ENCODE assay signal across 2 cellular contexts in genomic region chr18:51190000-51190399, GRCh38.
TF ChIP-seq lines count a peak whose summit lies in the region.

No MANE protein-coding gene starts in this region.

TF ChIP-seq in WTC11, 78 proteins besides CTCF, POLR2A, EP300 and RAD21 (continued from another document):
- TF ChIP-seq ZNF281 (CRISPR knock-in tag; IDR thresholded peaks at IDR 0.05), result no peak
- TF ChIP-seq, protein P1, sequence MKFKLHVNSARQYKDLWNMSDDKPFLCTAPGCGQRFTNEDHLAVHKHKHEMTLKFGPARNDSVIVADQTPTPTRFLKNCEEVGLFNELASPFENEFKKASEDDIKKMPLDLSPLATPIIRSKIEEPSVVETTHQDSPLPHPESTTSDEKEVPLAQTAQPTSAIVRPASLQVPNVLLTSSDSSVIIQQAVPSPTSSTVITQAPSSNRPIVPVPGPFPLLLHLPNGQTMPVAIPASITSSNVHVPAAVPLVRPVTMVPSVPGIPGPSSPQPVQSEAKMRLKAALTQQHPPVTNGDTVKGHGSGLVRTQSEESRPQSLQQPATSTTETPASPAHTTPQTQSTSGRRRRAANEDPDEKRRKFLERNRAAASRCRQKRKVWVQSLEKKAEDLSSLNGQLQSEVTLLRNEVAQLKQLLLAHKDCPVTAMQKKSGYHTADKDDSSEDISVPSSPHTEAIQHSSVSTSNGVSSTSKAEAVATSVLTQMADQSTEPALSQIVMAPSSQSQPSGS (CRISPR knock-in tag; IDR thresholded peaks at IDR 0.05; ENCODE audit: borderline replicate concordance, low read depth), result no peak
- TF ChIP-seq ETV6 (CRISPR knock-in tag; IDR thresholded peaks at IDR 0.05), result no peak
- TF ChIP-seq, protein P2, sequence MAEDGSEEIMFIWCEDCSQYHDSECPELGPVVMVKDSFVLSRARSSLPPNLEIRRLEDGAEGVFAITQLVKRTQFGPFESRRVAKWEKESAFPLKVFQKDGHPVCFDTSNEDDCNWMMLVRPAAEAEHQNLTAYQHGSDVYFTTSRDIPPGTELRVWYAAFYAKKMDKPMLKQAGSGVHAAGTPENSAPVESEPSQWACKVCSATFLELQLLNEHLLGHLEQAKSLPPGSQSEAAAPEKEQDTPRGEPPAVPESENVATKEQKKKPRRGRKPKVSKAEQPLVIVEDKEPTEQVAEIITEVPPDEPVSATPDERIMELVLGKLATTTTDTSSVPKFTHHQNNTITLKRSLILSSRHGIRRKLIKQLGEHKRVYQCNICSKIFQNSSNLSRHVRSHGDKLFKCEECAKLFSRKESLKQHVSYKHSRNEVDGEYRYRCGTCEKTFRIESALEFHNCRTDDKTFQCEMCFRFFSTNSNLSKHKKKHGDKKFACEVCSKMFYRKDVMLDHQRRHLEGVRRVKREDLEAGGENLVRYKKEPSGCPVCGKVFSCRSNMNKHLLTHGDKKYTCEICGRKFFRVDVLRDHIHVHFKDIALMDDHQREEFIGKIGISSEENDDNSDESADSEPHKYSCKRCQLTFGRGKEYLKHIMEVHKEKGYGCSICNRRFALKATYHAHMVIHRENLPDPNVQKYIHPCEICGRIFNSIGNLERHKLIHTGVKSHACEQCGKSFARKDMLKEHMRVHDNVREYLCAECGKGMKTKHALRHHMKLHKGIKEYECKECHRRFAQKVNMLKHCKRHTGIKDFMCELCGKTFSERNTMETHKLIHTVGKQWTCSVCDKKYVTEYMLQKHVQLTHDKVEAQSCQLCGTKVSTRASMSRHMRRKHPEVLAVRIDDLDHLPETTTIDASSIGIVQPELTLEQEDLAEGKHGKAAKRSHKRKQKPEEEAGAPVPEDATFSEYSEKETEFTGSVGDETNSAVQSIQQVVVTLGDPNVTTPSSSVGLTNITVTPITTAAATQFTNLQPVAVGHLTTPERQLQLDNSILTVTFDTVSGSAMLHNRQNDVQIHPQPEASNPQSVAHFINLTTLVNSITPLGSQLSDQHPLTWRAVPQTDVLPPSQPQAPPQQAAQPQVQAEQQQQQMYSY (CRISPR knock-in tag; IDR thresholded peaks at IDR 0.05), result no peak
- TF ChIP-seq ZNF263 (CRISPR knock-in tag; IDR thresholded peaks at IDR 0.05; ENCODE audit: low read depth), result no peak
- TF ChIP-seq ZMAT4 (CRISPR knock-in tag; IDR thresholded peaks at IDR 0.05), result no peak
- no peak for TF ChIP-seq JAZF1 (CRISPR knock-in tag; IDR thresholded peaks at IDR 0.05)
- TF ChIP-seq IRF1 (CRISPR knock-in tag; IDR thresholded peaks at IDR 0.05), result no peak

TF ChIP-seq in neural cell, 6 proteins besides CTCF, POLR2A, EP300 and RAD21 (continued from another document):
- TF ChIP-seq, protein P3, sequence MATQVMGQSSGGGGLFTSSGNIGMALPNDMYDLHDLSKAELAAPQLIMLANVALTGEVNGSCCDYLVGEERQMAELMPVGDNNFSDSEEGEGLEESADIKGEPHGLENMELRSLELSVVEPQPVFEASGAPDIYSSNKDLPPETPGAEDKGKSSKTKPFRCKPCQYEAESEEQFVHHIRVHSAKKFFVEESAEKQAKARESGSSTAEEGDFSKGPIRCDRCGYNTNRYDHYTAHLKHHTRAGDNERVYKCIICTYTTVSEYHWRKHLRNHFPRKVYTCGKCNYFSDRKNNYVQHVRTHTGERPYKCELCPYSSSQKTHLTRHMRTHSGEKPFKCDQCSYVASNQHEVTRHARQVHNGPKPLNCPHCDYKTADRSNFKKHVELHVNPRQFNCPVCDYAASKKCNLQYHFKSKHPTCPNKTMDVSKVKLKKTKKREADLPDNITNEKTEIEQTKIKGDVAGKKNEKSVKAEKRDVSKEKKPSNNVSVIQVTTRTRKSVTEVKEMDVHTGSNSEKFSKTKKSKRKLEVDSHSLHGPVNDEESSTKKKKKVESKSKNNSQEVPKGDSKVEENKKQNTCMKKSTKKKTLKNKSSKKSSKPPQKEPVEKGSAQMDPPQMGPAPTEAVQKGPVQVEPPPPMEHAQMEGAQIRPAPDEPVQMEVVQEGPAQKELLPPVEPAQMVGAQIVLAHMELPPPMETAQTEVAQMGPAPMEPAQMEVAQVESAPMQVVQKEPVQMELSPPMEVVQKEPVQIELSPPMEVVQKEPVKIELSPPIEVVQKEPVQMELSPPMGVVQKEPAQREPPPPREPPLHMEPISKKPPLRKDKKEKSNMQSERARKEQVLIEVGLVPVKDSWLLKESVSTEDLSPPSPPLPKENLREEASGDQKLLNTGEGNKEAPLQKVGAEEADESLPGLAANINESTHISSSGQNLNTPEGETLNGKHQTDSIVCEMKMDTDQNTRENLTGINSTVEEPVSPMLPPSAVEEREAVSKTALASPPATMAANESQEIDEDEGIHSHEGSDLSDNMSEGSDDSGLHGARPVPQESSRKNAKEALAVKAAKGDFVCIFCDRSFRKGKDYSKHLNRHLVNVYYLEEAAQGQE (IDR thresholded peaks at IDR 0.05; ENCODE audit: borderline replicate concordance), result no peak
- no peak for TF ChIP-seq EZH2 (IDR thresholded peaks at IDR 0.05; ENCODE audit: borderline replicate concordance, insufficient read depth, low read length, poor library complexity, severe bottlenecking)
- TF ChIP-seq POLR2AphosphoS5 (IDR thresholded peaks at IDR 0.05), result no peak
